ENCODE assay signal across 1 cellular context in genomic region chr19:38669532-38669931, GRCh38.
TF ChIP-seq lines count a peak whose summit lies in the region.

No MANE protein-coding gene starts in this region.

TF ChIP-seq in GM12878, 131 proteins besides CTCF, POLR2A, EP300 and RAD21:
- TF ChIP-seq RELA (IDR thresholded peaks at IDR 0.05; ENCODE audit: borderline replicate concordance, partially characterized antibody) = no peak
- TF ChIP-seq JUND (IDR thresholded peaks at IDR 0.05; ENCODE audit: low read depth, low read length) = no peak
- no peak for TF ChIP-seq USF1 (IDR thresholded peaks at IDR 0.05; ENCODE audit: borderline replicate concordance, extremely low read length, insufficient read depth, low read depth, low read length)
- no peak for TF ChIP-seq BHLHE40 (IDR thresholded peaks at IDR 0.05; ENCODE audit: borderline replicate concordance in 1 of 2, low read depth in 2 of 2, low read length in 1 of 2)
- no peak for TF ChIP-seq MEF2B (IDR thresholded peaks at IDR 0.05; ENCODE audit: partially characterized antibody, poor library complexity, severe bottlenecking)
- TF ChIP-seq SKIL (IDR thresholded peaks at IDR 0.05; ENCODE audit: low read depth, poor library complexity, severe bottlenecking) = no peak
- no peak for TF ChIP-seq BACH1 (IDR thresholded peaks at IDR 0.05; ENCODE audit: borderline replicate concordance)
- TF ChIP-seq EGR1 (IDR thresholded peaks at IDR 0.05; ENCODE audit: borderline replicate concordance in 1 of 2, low read depth in 2 of 2, low read length in 2 of 2) = no peak
- TF ChIP-seq CREB1 (IDR thresholded peaks at IDR 0.05; ENCODE audit: low read depth) = no peak
- TF ChIP-seq SRF (IDR thresholded peaks at IDR 0.05; ENCODE audit: low read depth in 2 of 2, low read length in 2 of 2) = no peak
- TF ChIP-seq MAX (IDR thresholded peaks at IDR 0.05; ENCODE audit: low read depth, low read length) = no peak
- no peak for TF ChIP-seq NFYA (IDR thresholded peaks at IDR 0.05; ENCODE audit: borderline replicate concordance, low read depth, low read length)
- no peak for TF ChIP-seq E2F4 (IDR thresholded peaks at IDR 0.05; ENCODE audit: low read depth, low read length)
- no peak for TF ChIP-seq FOXM1 (IDR thresholded peaks at IDR 0.05; ENCODE audit: low read depth, low read length)
- TF ChIP-seq NRF1 (conservative IDR thresholded peaks at IDR 0.05; ENCODE audit: low read depth, low read length) = no peak
TF ChIP-seq in GM12878: peak in this region for 0.
